ENCODE assay signal across 9 cellular contexts in genomic region chr10:12635127-12635541, GRCh38.
DNase-seq lines count a peak whose midpoint lies in the region; FAIRE-seq and TF ChIP-seq lines count a peak whose summit lies in the region.
"Had no signal": no experiment of that assay in that cellular context is flagged by ENCODE, and none has a peak within 500 bp of the region (broad histone marks: within the 10 kb centered on the region; RNA-seq: fewer than 3 reads in every experiment).

No MANE protein-coding gene starts in this region.

- WGBS in mesendoderm (ENCODE audit: extremely low coverage, insufficient coverage, low lambda C conversion rate), result no CpG with 5 or more reads among the region's 10 CpGs

- no peaks in the 10 kb centered on the region for H3K79me1 ChIP-seq in mesendoderm (ENCODE audit: low read length)

- TF ChIP-seq POLR2A in GM19193 (IDR thresholded peaks at IDR 0.05; ENCODE audit: extremely low read depth, insufficient read depth, insufficient read length), result peak; percentile 20

- H3K27me3 ChIP-seq in bronchial epithelial cell (ENCODE audit: control insufficient read depth, insufficient read depth, low read length) (no peaks in the 10 kb centered on the region), mesendoderm (ENCODE audit: insufficient read depth, low read length, poor library complexity) (no peaks in the 10 kb centered on the region)

- no peak overlapping the region for H3K23ac ChIP-seq in mesendoderm (ENCODE audit: low read length)

- no peak overlapping the region for H2BK120ac ChIP-seq in mesendoderm (ENCODE audit: low read depth, low read length)

- no peak overlapping the region for H3K56ac ChIP-seq in mesendoderm (ENCODE audit: low read length)

- FAIRE-seq in bronchial epithelial cell (lab: Jason Lieb, UNC), result no peak
- FAIRE-seq: keratinocyte had no signal

- H3K79me2 ChIP-seq in mesendoderm (ENCODE audit: control insufficient read depth, insufficient read depth, low read length), result no peaks in the 10 kb centered on the region

- no peak for TF ChIP-seq CTCF in bronchial epithelial cell (IDR thresholded peaks at IDR 0.05; ENCODE audit: insufficient read depth, low read length, severe bottlenecking)

- peaks cover 2% of the 10 kb centered on the region for H3K4me1 ChIP-seq in mesendoderm (ENCODE audit: control insufficient read depth, low read depth, low read length)

- H2AK5ac ChIP-seq in mesendoderm (ENCODE audit: low read length), result no peak overlapping the region

- H3K4me3 ChIP-seq in bronchial epithelial cell (ENCODE audit: low read depth, low read length) (no peak overlapping the region), mesendoderm (ENCODE audit: low read length) (no peak overlapping the region)

- H3K36me3 ChIP-seq in bronchial epithelial cell (ENCODE audit: control insufficient read depth, insufficient read depth, low read length) (no peaks in the 10 kb centered on the region), mesendoderm (ENCODE audit: control insufficient read depth, insufficient read depth, low read length) (no peaks in the 10 kb centered on the region)

- H4K8ac ChIP-seq in mesendoderm (ENCODE audit: low read depth, low read length), result no peak overlapping the region

- no peak overlapping the region for H2BK15ac ChIP-seq in mesendoderm (replicated peaks; ENCODE audit: low read depth)

- no peak overlapping the region for H3K18ac ChIP-seq in mesendoderm (ENCODE audit: low read length)

- H2BK5ac ChIP-seq in mesendoderm (ENCODE audit: low read length), result no peak overlapping the region

- no peak overlapping the region for H3K27ac ChIP-seq in mesendoderm (ENCODE audit: low read depth, low read length)

- H4K5ac ChIP-seq in mesendoderm (ENCODE audit: low read length), result no peak overlapping the region

- no peak overlapping the region for H3K4ac ChIP-seq in mesendoderm (ENCODE audit: low read depth, low read length)

- DNase-seq in activated CD4-positive, alpha-beta T cell treated with anti-CD3 and anti-CD28 coated beads for 4 hours, result peak; percentile 39 to 43
- DNase-seq in bronchial epithelial cell (ENCODE audit: low read depth) (peak; percentile 68), NCI-H345 (lab: John Stamatoyannopoulos, UW) (no peak), HPDE6-E6E7 (ENCODE audit: extremely low spot score) (no peak), mesendoderm (no peak), NCI-H2196 treated with DMSO at 0.1 percent for 48 hours (lab: John Stamatoyannopoulos, UW; ENCODE audit: unreplicated experiment) (no peak)
- DNase-seq in stimulated activated CD4-positive, alpha-beta T cell treated with anti-CD3 and anti-CD28 coated beads, Interleukin-4, amount 100 ng/mL, for 1 hour, result peak; percentile 38

- no peak overlapping the region for H3K9ac ChIP-seq in mesendoderm (ENCODE audit: low read length)

- no peak overlapping the region for H3K4me2 ChIP-seq in mesendoderm (ENCODE audit: low read length)

Comparison
In these comparisons a context has a peak if more than half of its experiments do, and no peak if none do; other contexts are left out.
1. DNase-seq: peak in activated CD4-positive, alpha-beta T cell treated with anti-CD3 and anti-CD28 coated beads for 4 hours (2 of 2), bronchial epithelial cell (single experiment) and stimulated activated CD4-positive, alpha-beta T cell treated with anti-CD3 and anti-CD28 coated beads, Interleukin-4, amount 100 ng/mL, for 1 hour (single experiment); none in NCI-H345 (single experiment), HPDE6-E6E7 (single experiment), mesendoderm (single experiment) and NCI-H2196 treated with DMSO at 0.1 percent for 48 hours (single experiment).